In the genomic region with DNA sequence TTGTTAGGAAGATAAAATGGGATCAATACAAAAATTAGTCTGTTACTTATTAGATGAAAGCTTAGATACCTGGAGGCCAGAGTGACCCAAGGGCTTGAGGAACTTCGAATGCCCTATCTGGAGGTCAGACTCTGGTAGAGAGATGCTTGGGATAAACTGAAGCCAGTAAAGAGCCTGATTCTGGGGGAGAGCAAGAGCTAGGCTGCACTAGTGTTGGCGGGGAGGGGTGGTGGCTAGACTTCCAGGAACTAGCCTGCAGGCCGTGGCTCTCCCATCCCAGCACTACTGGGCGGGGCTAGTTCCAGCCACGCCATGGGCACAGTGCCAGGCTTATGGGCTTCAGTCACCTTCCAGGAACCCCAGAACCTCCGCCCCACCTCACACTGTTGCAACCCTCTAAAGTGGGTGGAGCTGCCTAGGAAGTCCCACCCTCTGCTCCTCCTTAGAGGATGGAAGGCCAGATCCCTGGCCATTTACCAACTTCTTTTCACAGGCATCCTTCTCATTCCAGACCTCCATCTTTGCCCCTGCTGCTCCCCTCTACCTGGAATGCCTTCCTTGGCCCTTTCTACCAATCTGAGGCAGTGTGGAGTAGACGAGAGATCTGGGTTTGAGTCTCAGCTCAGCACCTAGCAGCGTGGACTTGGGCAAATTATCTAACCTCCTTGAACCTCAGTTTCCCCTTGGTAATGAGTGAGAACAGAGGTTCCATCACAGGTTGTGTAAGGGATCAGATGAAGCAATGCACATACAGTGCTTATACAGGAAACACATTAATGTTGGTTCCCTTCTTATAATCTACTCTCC, we compare ENCODE assay signal across 8 cellular contexts. TPM values are rescaled to one million over a fixed set of nuclear protein-coding genes. Genes with fewer than 3 reads are reported as not detected.
DNase-seq lines count a peak whose midpoint lies in the region; ATAC-seq, FAIRE-seq and TF ChIP-seq lines count a peak whose summit lies in the region.

No MANE protein-coding gene starts in this region.

- no peak for TF ChIP-seq POLR2A in H54 (IDR thresholded peaks at IDR 0.05; ENCODE audit: low read depth, low read length)

- H3K4me1 Mint-ChIP-seq in chondrocyte (ENCODE audit: low read depth): peaks cover 2% of the 10 kb centered on the region
- peaks cover 33 to 41% of the 10 kb centered on the region in 2 donors for H3K4me1 Mint-ChIP-seq in natural killer cell

- peak; percentile 81 for DNase-seq in H54 (ENCODE audit: insufficient read length, low spot score)
- peak; percentile 91 to 94 for DNase-seq in NOMO-1 (lab: John Stamatoyannopoulos, UW; ENCODE audit: unreplicated experiment in 2 of 2)
- DNase-seq in chondrocyte (ENCODE audit: low spot score): peak; percentile 75
- DNase-seq in natural killer cell: no peak
- no peak for DNase-seq in pons (ENCODE audit: low spot score)
- no peak for DNase-seq in cerebellar nuclear complex (lab: John Stamatoyannopoulos, UW)
- no peak for DNase-seq in GM13977 (ENCODE audit: low spot score)

- peak; percentile 9 to 54 (median 11) for ATAC-seq in natural killer cell
- ATAC-seq in GM21390 (IDR thresholded peaks at IDR 0.05; ENCODE audit: unreplicated experiment): no peak

- TF ChIP-seq CTCF in chondrocyte (IDR thresholded peaks at IDR 0.05) (no peak), natural killer cell (IDR thresholded peaks at IDR 0.05) (no peak), GM13977 (IDR thresholded peaks at IDR 0.05; ENCODE audit: extremely low read depth, insufficient read depth, missing control alignments) (no peak)

- H3K27me3 Mint-ChIP-seq in chondrocyte (ENCODE audit: low read depth): no peaks in the 10 kb centered on the region
- peaks cover 0 to under 1% of the 10 kb centered on the region in 2 donors for H3K27me3 Mint-ChIP-seq in natural killer cell (ENCODE audit: low read depth in 2 of 2)

- in situ Hi-C loops in GM13977 (cut with MboI; ENCODE audit: low pct_unique_long_range_greater_than_20kb, low sequenced_read_pairs, unreplicated experiment): no loop called here

- H3K9me3 Mint-ChIP-seq in chondrocyte (ENCODE audit: low read depth): no peaks in the 10 kb centered on the region
- no peaks in the 10 kb centered on the region for H3K9me3 Mint-ChIP-seq in natural killer cell

- FAIRE-seq in H54 (lab: Jason Lieb, UNC): peak; percentile 89

- no peak overlapping the region for H3K4me3 Mint-ChIP-seq in chondrocyte (ENCODE audit: unreplicated experiment)
- H3K4me3 Mint-ChIP-seq in natural killer cell: peak overlapping the region; percentile 65

- H3K36me3 Mint-ChIP-seq in chondrocyte (ENCODE audit: low read depth) (no peaks in the 10 kb centered on the region), natural killer cell (no peaks in the 10 kb centered on the region)

- H3K27ac Mint-ChIP-seq in chondrocyte (ENCODE audit: unreplicated experiment): no peak overlapping the region
- H3K27ac Mint-ChIP-seq in natural killer cell: peak overlapping the region; percentile 24 to 48

- intact Hi-C loops in natural killer cell (cut with micrococcal nuclease): no loop called here

RNA-seq across cellular contexts. Expression of gene NFE2, which starts 6.3 kb away (rescaled TPM):
- total RNA-seq in chondrocyte (not detected in 3 replicates), natural killer cell (10 to 100 TPM in 1 of 3 donors, 1 to 10 TPM in 2; 2.0 to 15.4 (median 2.0) TPM)

RNA-seq across cellular contexts. Expression of gene COPZ1, which starts 17.8 kb away (rescaled TPM):
- total RNA-seq in chondrocyte: 101 to 119 TPM (median 108 TPM) in 3 replicates
- 10 to 100 TPM; 66.3 to 83.6 (median 79.7) TPM for total RNA-seq in natural killer cell

RNA-seq across cellular contexts. Expression of gene HNRNPA1, which starts 26.6 kb away (rescaled TPM):
- total RNA-seq in chondrocyte (485 to 774 TPM (median 502 TPM) in 3 replicates), natural killer cell (1,000 to 10,000 TPM; 1,172 to 1,525 (median 1,292) TPM)

RNA-seq across cellular contexts. Expression of gene CBX5, which starts 27.2 kb away (rescaled TPM):
- total RNA-seq in chondrocyte (79.4 to 141 TPM (median 81.8 TPM) in 3 replicates), natural killer cell (10 to 100 TPM; 30.8 to 42.3 (median 36.5) TPM)

RNA-seq across cellular contexts. Expression of gene GPR84, which starts 57.2 kb away (rescaled TPM):
- not detected in 3 replicates for total RNA-seq in chondrocyte
- 1 to 10 TPM in 1 of 3 donors, under 1 TPM in 2; 0.45 to 4.9 (median 0.59) TPM for total RNA-seq in natural killer cell

Comparison
In these comparisons a context has a peak if more than half of its experiments do, and no peak if none do; other contexts are left out.
1. DNase-seq: peak in H54 (single experiment), NOMO-1 (2 of 2) and chondrocyte (single experiment); none in natural killer cell (single experiment), pons (single experiment), cerebellar nuclear complex (0 of 2) and GM13977 (single experiment).